8 cellular contexts compared by ENCODE assay signal in genomic region chr19:33293255-33294057, GRCh38. TPM values are rescaled to one million over a fixed set of nuclear protein-coding genes. Genes with fewer than 3 reads are reported as not detected.
DNase-seq lines count a peak whose midpoint lies in the region; ATAC-seq and TF ChIP-seq lines count a peak whose summit lies in the region.

No MANE protein-coding gene starts in this region.

- no peaks in the 10 kb centered on the region for H3K36me3 ChIP-seq in lung (ENCODE audit: control insufficient read depth in 2 of 2, insufficient read depth in 2 of 2, low read length in 2 of 2)

- TF ChIP-seq EP300 in Ishikawa (IDR thresholded peaks at IDR 0.05; ENCODE audit: borderline replicate concordance) = no peak

- H3K9me3 Mint-ChIP-seq in activated T-helper 2 cell treated with anti-CD3 and anti-CD28 coated beads, Interferon-gamma antibody, Interleukin-2, Interleukin-4, amounts not matched to agents 10 μg/mL and 5 μg/mL and 100 μg/mL, durations not matched to agents 14 hours and 24 hours and 36 hours = peaks cover 7% of the 10 kb centered on the region

- H3K27me3 ChIP-seq in lung (ENCODE audit: control insufficient read depth, insufficient read depth) = no peaks in the 10 kb centered on the region

- DNase-seq in AG09309 (ENCODE audit: low read depth) (peak; percentile 73), amniotic epithelial cell (ENCODE audit: low read depth) (peak; percentile 88), lung (ENCODE audit: low spot score) (no peak), superior temporal gyrus (ENCODE audit: extremely low spot score) (no peak)
- no peak for DNase-seq in activated T-helper 2 cell treated with anti-CD3 and anti-CD28 coated beads, Interferon-gamma antibody, Interleukin-2, Interleukin-4, amounts not matched to agents 10 μg/mL and 5 μg/mL and 100 μg/mL, durations not matched to agents 14 hours and 24 hours and 36 hours (ENCODE audit: low spot score)

- H3K4me3 Mint-ChIP-seq in activated T-helper 2 cell treated with anti-CD3 and anti-CD28 coated beads, Interferon-gamma antibody, Interleukin-2, Interleukin-4, amounts not matched to agents 10 μg/mL and 5 μg/mL and 100 μg/mL, durations not matched to agents 14 hours and 24 hours and 36 hours (ENCODE audit: low read depth) = no peak overlapping the region

- H3K9me3 ChIP-seq in lung (ENCODE audit: control insufficient read depth in 2 of 2, insufficient read depth in 1 of 2, low read length in 1 of 2) = peaks cover 0 to 8% of the 10 kb centered on the region in 2 donors

- ATAC-seq in lung (ENCODE audit: insufficient read depth, low FRiP score) (peak; percentile 41), GM19023 (IDR thresholded peaks at IDR 0.05; ENCODE audit: unreplicated experiment) (no peak), HG02759 (IDR thresholded peaks at IDR 0.05; ENCODE audit: unreplicated experiment) (no peak)

- H3K27me3 Mint-ChIP-seq in activated T-helper 2 cell treated with anti-CD3 and anti-CD28 coated beads, Interferon-gamma antibody, Interleukin-2, Interleukin-4, amounts not matched to agents 10 μg/mL and 5 μg/mL and 100 μg/mL, durations not matched to agents 14 hours and 24 hours and 36 hours (ENCODE audit: low read depth) = peaks cover 16% of the 10 kb centered on the region

- no peak overlapping the region for H3K27ac Mint-ChIP-seq in activated T-helper 2 cell treated with anti-CD3 and anti-CD28 coated beads, Interferon-gamma antibody, Interleukin-2, Interleukin-4, amounts not matched to agents 10 μg/mL and 5 μg/mL and 100 μg/mL, durations not matched to agents 14 hours and 24 hours and 36 hours

- H3K4me3 ChIP-seq in AG09309 (ENCODE audit: control insufficient read depth, low read depth, low read length) = peak overlapping the region; percentile 12; the same call in 1 of the 2 replicates
- no peak overlapping the region for H3K4me3 ChIP-seq in lung

- H3K4me1 Mint-ChIP-seq in activated T-helper 2 cell treated with anti-CD3 and anti-CD28 coated beads, Interferon-gamma antibody, Interleukin-2, Interleukin-4, amounts not matched to agents 10 μg/mL and 5 μg/mL and 100 μg/mL, durations not matched to agents 14 hours and 24 hours and 36 hours (ENCODE audit: low read depth) = no peaks in the 10 kb centered on the region

- H3K27ac ChIP-seq in lung (ENCODE audit: low read depth in 1 of 2, low read length in 1 of 2) = peak overlapping the region in 1 of 2 donors; percentile 88

- 10 to 20% methylated on average over 22 of the region's 22 CpGs for WGBS in lung, 2 donors

- no peak for TF ChIP-seq CTCF in AG09309 (IDR thresholded peaks at IDR 0.05; ENCODE audit: control insufficient read depth, insufficient read depth, low read depth, low read length, missing control alignments)
- no peak for TF ChIP-seq CTCF in lung (IDR thresholded peaks at IDR 0.05; ENCODE audit: control extremely low read depth, extremely low read depth)

- no peaks in the 10 kb centered on the region for H3K4me1 ChIP-seq in lung (ENCODE audit: control insufficient read depth in 2 of 2, insufficient read depth in 2 of 2, low read length in 2 of 2)

- H3K36me3 Mint-ChIP-seq in activated T-helper 2 cell treated with anti-CD3 and anti-CD28 coated beads, Interferon-gamma antibody, Interleukin-2, Interleukin-4, amounts not matched to agents 10 μg/mL and 5 μg/mL and 100 μg/mL, durations not matched to agents 14 hours and 24 hours and 36 hours (ENCODE audit: low read depth) = peaks cover 5% of the 10 kb centered on the region

- TF ChIP-seq RAD21 in Ishikawa (IDR thresholded peaks at IDR 0.05; ENCODE audit: low read depth) = no peak

- intact Hi-C loops in activated T-helper 2 cell treated with anti-CD3 and anti-CD28 coated beads, Interferon-gamma antibody, Interleukin-2, Interleukin-4, amounts not matched to agents 10 μg/mL and 5 μg/mL and 100 μg/mL, durations not matched to agents 14 hours and 24 hours and 36 hours (cut with micrococcal nuclease) = no loop called here

TF ChIP-seq in Ishikawa, 13 proteins besides CTCF, POLR2A, EP300 and RAD21:
- TF ChIP-seq TEAD4 (IDR thresholded peaks at IDR 0.05) = no peak
- TF ChIP-seq TCF12 (IDR thresholded peaks at IDR 0.05; ENCODE audit: low read depth) = no peak; the same call in 1 of the 2 replicates
- no peak for TF ChIP-seq TAF1 (IDR thresholded peaks at IDR 0.05; ENCODE audit: low read depth)
- 0 out of 2 replicates have a peak, but pooled peaks have one; percentile 52 for TF ChIP-seq NFIC (IDR thresholded peaks at IDR 0.05)
- TF ChIP-seq CREB1 (IDR thresholded peaks at IDR 0.05; ENCODE audit: low read depth) = no peak
- no peak for TF ChIP-seq YY1 (IDR thresholded peaks at IDR 0.05; ENCODE audit: low read depth)
- no peak for TF ChIP-seq CEBPB (IDR thresholded peaks at IDR 0.05)
- no peak for TF ChIP-seq REST (IDR thresholded peaks at IDR 0.05; ENCODE audit: low read depth)

RNA-seq across cellular contexts. Expression of gene CEBPA, which starts 8.9 kb away (rescaled TPM):
- total RNA-seq in lung = 10 to 100 TPM; 51.3 to 71.0 TPM
- polyA plus RNA-seq in lung = 10 to 100 TPM; 20.4 to 93.8 TPM
- 0.73 and 0.90 TPM in 2 replicates for total RNA-seq in activated T-helper 2 cell treated with anti-CD3 and anti-CD28 coated beads, Interferon-gamma antibody, Interleukin-2, Interleukin-4, amounts not matched to agents 10 μg/mL and 5 μg/mL and 100 μg/mL, durations not matched to agents 14 hours and 24 hours and 36 hours

Comparison
In these comparisons a context has a peak if more than half of its experiments do, and no peak if none do; other contexts are left out.
1. DNase-seq: peak in AG09309 (single experiment) and amniotic epithelial cell (single experiment); none in lung (single experiment), superior temporal gyrus (single experiment) and activated T-helper 2 cell treated with anti-CD3 and anti-CD28 coated beads, Interferon-gamma antibody, Interleukin-2, Interleukin-4, amounts not matched to agents 10 μg/mL and 5 μg/mL and 100 μg/mL, durations not matched to agents 14 hours and 24 hours and 36 hours (single experiment).
2. RNA of gene CEBPA, which starts 8.9 kb away (total RNA-seq): 51.3 to 71.0 TPM in lung; 0.73 to 0.90 TPM in activated T-helper 2 cell treated with anti-CD3 and anti-CD28 coated beads, Interferon-gamma antibody, Interleukin-2, Interleukin-4, amounts not matched to agents 10 μg/mL and 5 μg/mL and 100 μg/mL, durations not matched to agents 14 hours and 24 hours and 36 hours; every median in the first group is over 10 times any median in the second.